20 cellular contexts compared by ENCODE assay signal in the genomic region with DNA sequence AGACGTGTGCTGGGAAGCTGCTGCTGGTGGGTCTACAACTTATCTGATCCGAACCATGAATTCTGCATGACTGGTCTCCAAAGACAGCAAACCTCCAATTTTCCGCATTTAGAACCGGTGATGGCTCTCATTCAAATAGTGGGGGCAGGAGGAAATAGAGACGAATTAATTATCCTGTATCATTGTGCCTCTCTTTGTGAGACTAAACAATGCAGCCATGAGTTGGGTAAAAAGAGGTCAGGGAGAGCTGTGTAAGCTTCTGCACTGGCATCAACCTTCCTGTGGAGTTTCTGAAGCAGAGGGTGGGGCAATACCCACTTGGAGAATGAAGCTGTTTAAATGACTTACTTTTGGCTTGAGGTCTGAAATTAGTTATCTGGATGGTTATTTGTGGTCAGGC.
"Had no signal": no experiment of that assay in that cellular context is flagged by ENCODE, and none has a peak within 500 bp of the region (broad histone marks: within the 10 kb centered on the region; RNA-seq: fewer than 3 reads in every experiment).

No MANE protein-coding gene starts in this region.

- H3K4me1 Mint-ChIP-seq: IgD-negative memory B cell had no signal

- H3K4me3 Mint-ChIP-seq: IgD-negative memory B cell had no signal

- H3K27me3 Mint-ChIP-seq: IgD-negative memory B cell had no signal

- DNase-seq: Kasumi-1; MM.1S; NCI-H1048; NCI-H1105; NCI-H187; NCI-H2029; NCI-H2081 treated with DMSO at 0.1 percent for 48 hours; NCI-H2171 treated with DMSO at 0.1 percent for 48 hours; NCI-H446 treated with DMSO at 0.1 percent for 48 hours; NCI-H510A treated with DMSO at 0.1 percent for 48 hours; NCI-H526; NCI-H82; NK-92 treated with Interleukin-12 subunit alpha and Interleukin-12 subunit beta, amount 100 ng/mL, for 24 hours; PC-3; SHP77; SJCRH30 had no signal

- H3K27ac ChIP-seq: HL-60, KMS-11, RWPE1, SJCRH30 had no signal
